1 cellular context compared by ENCODE assay signal in genomic region chr2:227813229-227813561, GRCh38.
TF ChIP-seq lines count a peak whose summit lies in the region.

No MANE protein-coding gene starts in this region.

TF ChIP-seq in HepG2, 621 proteins besides CTCF, POLR2A, EP300 and RAD21 (continued from another document and continues in another):
- TF ChIP-seq GLMP (CRISPR knock-in tag; IDR thresholded peaks at IDR 0.05; ENCODE audit: borderline replicate concordance) (no peak), ZNF605 (CRISPR knock-in tag; IDR thresholded peaks at IDR 0.05) (no peak), ZNF281 (CRISPR knock-in tag; IDR thresholded peaks at IDR 0.05; ENCODE audit: borderline replicate concordance) (peak; percentile 96), ZNF333 (CRISPR knock-in tag; IDR thresholded peaks at IDR 0.05; ENCODE audit: borderline replicate concordance) (no peak), PTBP1 (IDR thresholded peaks at IDR 0.05; ENCODE audit: low read depth, low read length, poor library complexity, severe bottlenecking) (no peak), TFDP1 (CRISPR knock-in tag; IDR thresholded peaks at IDR 0.05; ENCODE audit: borderline replicate concordance) (peak; percentile 80; the same call in 1 of the 2 replicates), PATZ1 (CRISPR knock-in tag; IDR thresholded peaks at IDR 0.05) (no peak), ZFP36L2 (CRISPR knock-in tag; IDR thresholded peaks at IDR 0.05) (0 out of 2 replicates have a peak, but pooled peaks have one; percentile 40), ZNF737 (CRISPR knock-in tag; IDR thresholded peaks at IDR 0.05; ENCODE audit: borderline replicate concordance) (no peak), ZNF317 (CRISPR knock-in tag; IDR thresholded peaks at IDR 0.05) (no peak), RFX3 (CRISPR knock-in tag; IDR thresholded peaks at IDR 0.05) (0 out of 2 replicates have a peak, but pooled peaks have one; percentile 11), ZBTB44 (CRISPR knock-in tag; IDR thresholded peaks at IDR 0.05) (0 out of 2 replicates have a peak, but pooled peaks have one; percentile 9), FOXP4 (CRISPR knock-in tag; IDR thresholded peaks at IDR 0.05) (no peak), RARG (CRISPR knock-in tag; IDR thresholded peaks at IDR 0.05; ENCODE audit: low read depth) (no peak), EZH2 (conservative IDR thresholded peaks at IDR 0.05; ENCODE audit: low read depth, low read length) (no peak), GZF1 (CRISPR knock-in tag; IDR thresholded peaks at IDR 0.05) (no peak), MBD4 (IDR thresholded peaks at IDR 0.05; ENCODE audit: borderline replicate concordance, low read length) (peak; percentile 67; the same call in 1 of the 2 replicates), FUBP1 (CRISPR knock-in tag; IDR thresholded peaks at IDR 0.05; ENCODE audit: borderline replicate concordance) (no peak), SOX13 (IDR thresholded peaks at IDR 0.05) (peak; percentile 97), SOX13 (CRISPR knock-in tag; conservative IDR thresholded peaks at IDR 0.05 in 1 of 2, IDR thresholded peaks at IDR 0.05 in 1 of 2) (peak in 1 of 2 experiments; percentile 97; a peak in 2 of 4 replicates), SRSF1 (optimal IDR thresholded peaks at IDR 0.05; ENCODE audit: low read depth, low read length) (no peak), ZNF460 (CRISPR knock-in tag; IDR thresholded peaks at IDR 0.05; ENCODE audit: borderline replicate concordance) (no peak), DPF2 (CRISPR knock-in tag; IDR thresholded peaks at IDR 0.05; ENCODE audit: borderline replicate concordance, low read depth) (no peak), AHR (CRISPR knock-in tag; IDR thresholded peaks at IDR 0.05) (no peak), MLLT10 (CRISPR knock-in tag; IDR thresholded peaks at IDR 0.05) (no peak), CENPT (CRISPR knock-in tag; IDR thresholded peaks at IDR 0.05; ENCODE audit: low read depth) (no peak), RCOR2 (CRISPR knock-in tag; IDR thresholded peaks at IDR 0.05) (no peak; the same call in 1 of the 2 replicates), PHF20 (CRISPR knock-in tag; IDR thresholded peaks at IDR 0.05) (no peak), SSRP1 (CRISPR knock-in tag; IDR thresholded peaks at IDR 0.05) (no peak), ADNP (CRISPR knock-in tag; IDR thresholded peaks at IDR 0.05) (no peak), ZNF343 (CRISPR knock-in tag; IDR thresholded peaks at IDR 0.05) (no peak), KDM4B (CRISPR knock-in tag; IDR thresholded peaks at IDR 0.05) (peak; percentile 35; the same call in 1 of the 2 replicates), ZBTB20 (CRISPR knock-in tag; IDR thresholded peaks at IDR 0.05; ENCODE audit: borderline replicate concordance, low read depth) (peak; percentile 55; the same call in 1 of the 2 replicates), ZFP37 (CRISPR knock-in tag; IDR thresholded peaks at IDR 0.05; ENCODE audit: borderline replicate concordance) (no peak), RERE (CRISPR knock-in tag; IDR thresholded peaks at IDR 0.05; ENCODE audit: low read depth) (no peak), MAZ (IDR thresholded peaks at IDR 0.05; ENCODE audit: borderline replicate concordance, low read depth, low read length) (0 out of 2 replicates have a peak, but pooled peaks have one; percentile 23), MAZ (CRISPR knock-in tag; IDR thresholded peaks at IDR 0.05; ENCODE audit: low read depth) (no peak; the same call in 1 of the 2 replicates), ZNF780A (CRISPR knock-in tag; IDR thresholded peaks at IDR 0.05) (no peak), SYNCRIP (IDR thresholded peaks at IDR 0.05; ENCODE audit: insufficient read depth, low read depth, low read length) (no peak), U2AF2 (IDR thresholded peaks at IDR 0.05; ENCODE audit: low read depth, low read length) (no peak), ATF7-NPFF (CRISPR knock-in tag; IDR thresholded peaks at IDR 0.05; ENCODE audit: low read depth) (no peak), ARID2 (CRISPR knock-in tag; IDR thresholded peaks at IDR 0.05; ENCODE audit: borderline replicate concordance) (peak; percentile 16; the same call in 1 of the 2 replicates), ZNF530 (CRISPR knock-in tag; IDR thresholded peaks at IDR 0.05; ENCODE audit: low read depth) (no peak), PAX8 (CRISPR knock-in tag; IDR thresholded peaks at IDR 0.05; ENCODE audit: borderline replicate concordance) (no peak), CBX2 (IDR thresholded peaks at IDR 0.05; ENCODE audit: low read depth, low read length) (no peak), CBX2 (CRISPR knock-in tag; IDR thresholded peaks at IDR 0.05; ENCODE audit: low read depth) (no peak)
